In genomic region chr10:118017071-118017740, GRCh38 we compare ENCODE assay signal across 23 cellular contexts. TPM values are rescaled to one million over a fixed set of nuclear protein-coding genes. Genes with fewer than 3 reads are reported as not detected.
DNase-seq lines count a peak whose midpoint lies in the region; ATAC-seq and TF ChIP-seq lines count a peak whose summit lies in the region.
"Had no signal": no experiment of that assay in that cellular context is flagged by ENCODE, and none has a peak within 500 bp of the region (broad histone marks: within the 10 kb centered on the region; RNA-seq: fewer than 3 reads in every experiment).

No MANE protein-coding gene starts in this region.

- no peaks in the 10 kb centered on the region for H3K36me3 ChIP-seq in thyroid gland
- H3K36me3 ChIP-seq in aorta (ENCODE audit: control insufficient read depth in 1 of 2, insufficient read depth in 2 of 2, low read length in 1 of 2), result peaks cover 2% of the 10 kb centered on the region in 2 donors

- no peaks in the 10 kb centered on the region for H3K9me3 Mint-ChIP-seq in activated CD4-positive, alpha-beta T cell treated with anti-CD3 and anti-CD28 coated beads, Interleukin-2, amount 10 ng/mL, durations not matched to agents 24 days and 14 days
- H3K9me3 Mint-ChIP-seq in nephron, result no peaks in the 10 kb centered on the region
- H3K9me3 Mint-ChIP-seq: CD14-positive monocyte had no signal

- TF ChIP-seq CTCF in nephron (IDR thresholded peaks at IDR 0.05; ENCODE audit: unreplicated experiment in 3 of 3), result no peak
- no peak for TF ChIP-seq CTCF in thyroid gland (IDR thresholded peaks at IDR 0.05)

- no peak overlapping the region for H3K4me3 ChIP-seq in thyroid gland (replicated peaks in 1 of 3)
- H3K4me3 ChIP-seq in aorta (ENCODE audit: low read length in 2 of 2), result no peak overlapping the region
- H3K4me3 ChIP-seq: GM23248 had no signal

- H3K4me1 ChIP-seq in thyroid gland, result peaks cover 0 to 9% of the 10 kb centered on the region in 2 donors
- peaks cover 0 to 1% of the 10 kb centered on the region in 2 donors for H3K4me1 ChIP-seq in aorta (ENCODE audit: control insufficient read depth in 1 of 2, insufficient read depth in 2 of 2, low read length in 2 of 2)

- DNase-seq in activated CD4-positive, alpha-beta T cell treated with anti-CD3 and anti-CD28 coated beads, Interleukin-2, amount 10 ng/mL, durations not matched to agents 24 days and 14 days, result peak; percentile 41
- no peak for DNase-seq in activated CD4-positive, alpha-beta T cell treated with anti-CD3 and anti-CD28 coated beads for 1 hour
- DNase-seq in cerebellar cortex (ENCODE audit: low spot score), result peak; percentile 8
- no peak for DNase-seq in thyroid gland
- no peak for DNase-seq in GDM1 (lab: John Stamatoyannopoulos, UW)
- DNase-seq in stimulated activated CD4-positive, alpha-beta T cell treated with anti-CD3 and anti-CD28 coated beads, Interleukin-4, amount 100 ng/mL, for 1 hour, result no peak
- DNase-seq in aorta, result no peak
- DNase-seq: DMS153, DND-41, GM23248, HCEC 1CT, IMR-90, KG1, MM.1S, NCI-H2029, NCI-H2227 treated with DMSO at 0.1 percent for 48 hours, SHP77 had no signal

- ATAC-seq in aorta (ENCODE audit: low FRiP score), result no peak
- ATAC-seq: Panc1 had no signal

- intact Hi-C loops in activated CD4-positive, alpha-beta T cell treated with anti-CD3 and anti-CD28 coated beads, Interleukin-2, amount 10 ng/mL, durations not matched to agents 24 days and 14 days (cut with micrococcal nuclease), result no loop called here
- intact Hi-C loops in thyroid gland (cut with DNase I) (no loop called here), aorta (cut with DNase I) (no loop called here)

- 92 to 94% methylated on average over 12 of the region's 12 CpGs for WGBS in thyroid gland, 2 donors
- 95 to 97% methylated on average over 12 of the region's 12 CpGs for WGBS in aorta, 2 donors

- no peaks in the 10 kb centered on the region for H3K4me1 Mint-ChIP-seq in activated CD4-positive, alpha-beta T cell treated with anti-CD3 and anti-CD28 coated beads, Interleukin-2, amount 10 ng/mL, durations not matched to agents 24 days and 14 days
- peaks cover 26% of the 10 kb centered on the region for H3K4me1 Mint-ChIP-seq in nephron
- H3K4me1 Mint-ChIP-seq: CD14-positive monocyte had no signal

- no peaks in the 10 kb centered on the region for H3K27me3 ChIP-seq in thyroid gland
- H3K27me3 ChIP-seq in aorta (ENCODE audit: control insufficient read depth in 1 of 2, insufficient read depth in 2 of 2, low read length in 1 of 2), result no peaks in the 10 kb centered on the region

- peaks cover 6% of the 10 kb centered on the region for H3K36me3 Mint-ChIP-seq in activated CD4-positive, alpha-beta T cell treated with anti-CD3 and anti-CD28 coated beads, Interleukin-2, amount 10 ng/mL, durations not matched to agents 24 days and 14 days (ENCODE audit: low read depth)
- peaks cover 16% of the 10 kb centered on the region for H3K36me3 Mint-ChIP-seq in nephron (ENCODE audit: low read depth)

- no peak overlapping the region for H3K4me3 Mint-ChIP-seq in activated CD4-positive, alpha-beta T cell treated with anti-CD3 and anti-CD28 coated beads, Interleukin-2, amount 10 ng/mL, durations not matched to agents 24 days and 14 days
- H3K4me3 Mint-ChIP-seq in nephron, result no peak overlapping the region
- H3K4me3 Mint-ChIP-seq: B cell, CD14-positive monocyte had no signal

- H3K9me3 ChIP-seq in thyroid gland, result no peaks in the 10 kb centered on the region
- no peaks in the 10 kb centered on the region for H3K9me3 ChIP-seq in aorta (ENCODE audit: control insufficient read depth, low read length)

- no peak overlapping the region for H3K27ac Mint-ChIP-seq in activated CD4-positive, alpha-beta T cell treated with anti-CD3 and anti-CD28 coated beads, Interleukin-2, amount 10 ng/mL, durations not matched to agents 24 days and 14 days
- H3K27ac Mint-ChIP-seq in nephron, result peak overlapping the region in 2 of 3 experiments; percentile 1 to 69
- H3K27ac Mint-ChIP-seq: B cell, CD14-positive monocyte had no signal

- no peaks in the 10 kb centered on the region for H3K27me3 Mint-ChIP-seq in activated CD4-positive, alpha-beta T cell treated with anti-CD3 and anti-CD28 coated beads, Interleukin-2, amount 10 ng/mL, durations not matched to agents 24 days and 14 days
- no peaks in the 10 kb centered on the region for H3K27me3 Mint-ChIP-seq in nephron (ENCODE audit: low read depth)
- H3K27me3 Mint-ChIP-seq: B cell had no signal

- H3K27ac ChIP-seq in thyroid gland (peak overlapping the region; percentile 12 to 63 (median 57)), aorta (ENCODE audit: low read depth in 1 of 2, low read length in 2 of 2) (no peak overlapping the region)
- H3K27ac ChIP-seq: 22Rv1, GM23248, RWPE1 had no signal

- no peak for TF ChIP-seq POLR2A in thyroid gland (IDR thresholded peaks at IDR 0.05)

RNA-seq across cellular contexts. Expression of gene RAB11FIP2, which starts 29.5 kb away (rescaled TPM):
- 12.3 and 14.5 TPM in 2 replicates for total RNA-seq in activated CD4-positive, alpha-beta T cell treated with anti-CD3 and anti-CD28 coated beads, Interleukin-2, amount 10 ng/mL, durations not matched to agents 24 days and 14 days
- total RNA-seq in thyroid gland (10 to 100 TPM; 27.4 to 52.9 (median 39.8) TPM), aorta (10 to 100 TPM; 24.7 to 25.1 TPM)
- 1 to 10 TPM; 5.4 to 8.2 TPM for polyA plus RNA-seq in aorta

Comparison
In these comparisons a context has a peak if more than half of its experiments do, and no peak if none do; other contexts are left out.
1. DNase-seq: peak in activated CD4-positive, alpha-beta T cell treated with anti-CD3 and anti-CD28 coated beads, Interleukin-2, amount 10 ng/mL, durations not matched to agents 24 days and 14 days (single experiment) and cerebellar cortex (single experiment); none in activated CD4-positive, alpha-beta T cell treated with anti-CD3 and anti-CD28 coated beads for 1 hour (single experiment), thyroid gland (0 of 2), GDM1 (single experiment), stimulated activated CD4-positive, alpha-beta T cell treated with anti-CD3 and anti-CD28 coated beads, Interleukin-4, amount 100 ng/mL, for 1 hour (single experiment) and aorta (0 of 2).
2. H3K27ac ChIP-seq: peak in thyroid gland (3 of 3); none in aorta (0 of 2).